ENCODE assay signal across 9 cellular contexts in genomic region chr1:57307382-57307781, GRCh38.
DNase-seq lines count a peak whose midpoint lies in the region; ATAC-seq lines count a peak whose summit lies in the region.
"Had no signal": no experiment of that assay in that cellular context is flagged by ENCODE, and none has a peak within 500 bp of the region (broad histone marks: within the 10 kb centered on the region; RNA-seq: fewer than 3 reads in every experiment).

No MANE protein-coding gene starts in this region.

- H3K27me3 Mint-ChIP-seq in CD4-positive, CD25-positive, alpha-beta regulatory T cell: no peaks in the 10 kb centered on the region
- H3K27me3 Mint-ChIP-seq in IgD-negative memory B cell: no peaks in the 10 kb centered on the region

- H3K4me1 Mint-ChIP-seq in CD4-positive, CD25-positive, alpha-beta regulatory T cell: peaks cover 0 to 42% (median 14%) of the 10 kb centered on the region in 4 donors
- peaks cover 3 to 9% (median 7%) of the 10 kb centered on the region in 3 donors for H3K4me1 Mint-ChIP-seq in IgD-negative memory B cell

- H3K36me3 ChIP-seq in CD4-positive, CD25-positive, alpha-beta regulatory T cell (ENCODE audit: control insufficient read depth, insufficient read depth, low read length): no peaks in the 10 kb centered on the region
- H3K36me3 ChIP-seq in iPS DF 6.9 (ENCODE audit: control insufficient read depth, insufficient read depth, low read length): no peaks in the 10 kb centered on the region

- H3K9me3 ChIP-seq in CD4-positive, CD25-positive, alpha-beta regulatory T cell (ENCODE audit: control insufficient read depth in 2 of 2, low read length in 2 of 2): peaks cover 0 to 4% of the 10 kb centered on the region in 2 experiments
- H3K9me3 ChIP-seq in iPS DF 6.9 (ENCODE audit: control insufficient read depth, insufficient read depth, low read length): no peaks in the 10 kb centered on the region

- no peak overlapping the region for H3K27ac ChIP-seq in CD4-positive, CD25-positive, alpha-beta regulatory T cell (ENCODE audit: insufficient read depth, low read length, poor library complexity, severe bottlenecking)
- H3K27ac ChIP-seq in iPS DF 6.9 (ENCODE audit: low read length): no peak overlapping the region
- H3K27ac ChIP-seq: skin epidermis had no signal

- peak; percentile 91 to 94 for ATAC-seq in CD4-positive, CD25-positive, alpha-beta regulatory T cell (ENCODE audit: low read depth in 2 of 2)
- peak; percentile 47 for ATAC-seq in GM19463 (IDR thresholded peaks at IDR 0.05; ENCODE audit: unreplicated experiment)
- ATAC-seq in HG03045 (IDR thresholded peaks at IDR 0.05; ENCODE audit: unreplicated experiment): no peak
- ATAC-seq in HG02870 (IDR thresholded peaks at IDR 0.05; ENCODE audit: unreplicated experiment): no peak

- peaks cover 22% of the 10 kb centered on the region for H3K4me1 ChIP-seq in CD4-positive, CD25-positive, alpha-beta regulatory T cell (ENCODE audit: control insufficient read depth, insufficient read depth, low read length, poor library complexity, severe bottlenecking)
- no peaks in the 10 kb centered on the region for H3K4me1 ChIP-seq in iPS DF 6.9 (ENCODE audit: control insufficient read depth, insufficient read depth, low read length)

- peaks cover 7% of the 10 kb centered on the region for H3K36me3 Mint-ChIP-seq in CD4-positive, CD25-positive, alpha-beta regulatory T cell
- H3K36me3 Mint-ChIP-seq in IgD-negative memory B cell: no peaks in the 10 kb centered on the region

- no peaks in the 10 kb centered on the region for H3K27me3 ChIP-seq in CD4-positive, CD25-positive, alpha-beta regulatory T cell (ENCODE audit: control insufficient read depth, insufficient read depth, low read length)
- no peaks in the 10 kb centered on the region for H3K27me3 ChIP-seq in iPS DF 6.9 (ENCODE audit: control insufficient read depth, insufficient read depth, low read length)

- peak overlapping the region; percentile 43 to 78 (median 64) for H3K4me3 Mint-ChIP-seq in CD4-positive, CD25-positive, alpha-beta regulatory T cell
- peak overlapping the region in 3 of 4 donors; percentile 17 to 69 (median 47) for H3K4me3 Mint-ChIP-seq in IgD-negative memory B cell

- no CpG with 5 or more reads among the region's 4 CpGs for WGBS in iPS DF 6.9 (ENCODE audit: insufficient coverage, insufficient read length)

- H3K4me3 ChIP-seq in CD4-positive, CD25-positive, alpha-beta regulatory T cell (ENCODE audit: low read depth, low read length): peak overlapping the region; percentile 35
- H3K4me3 ChIP-seq in iPS DF 6.9 (ENCODE audit: low read length): no peak overlapping the region
- H3K4me3 ChIP-seq: skin epidermis had no signal

- H3K27ac Mint-ChIP-seq in CD4-positive, CD25-positive, alpha-beta regulatory T cell: peak overlapping the region; percentile 40 to 88 (median 83)
- H3K27ac Mint-ChIP-seq in IgD-negative memory B cell: peak overlapping the region in 2 of 3 donors; percentile 1 to 8

- peak; percentile 56 to 95 (median 83) for DNase-seq in CD4-positive, CD25-positive, alpha-beta regulatory T cell
- DNase-seq in activated CD4-positive, alpha-beta T cell treated with anti-CD3 and anti-CD28 coated beads, Interleukin-2, amount 50 U/mL, for 1 hour: peak; percentile 58
- DNase-seq in iPS DF 6.9 (ENCODE audit: low read depth, low spot score) (peak; percentile 67), dermis blood vessel endothelial cell (no peak)

- peaks cover 0 to 9% (median 4%) of the 10 kb centered on the region in 7 donors for H3K9me3 Mint-ChIP-seq in CD4-positive, CD25-positive, alpha-beta regulatory T cell
- H3K9me3 Mint-ChIP-seq in IgD-negative memory B cell: peaks cover 0 to 7% (median 0%) of the 10 kb centered on the region in 3 donors

Comparison
In these comparisons a context has a peak if more than half of its experiments do, and no peak if none do; other contexts are left out.
1. ATAC-seq: peak in CD4-positive, CD25-positive, alpha-beta regulatory T cell (2 of 2) and GM19463 (single experiment); none in HG03045 (single experiment) and HG02870 (single experiment).